In the genomic region with DNA sequence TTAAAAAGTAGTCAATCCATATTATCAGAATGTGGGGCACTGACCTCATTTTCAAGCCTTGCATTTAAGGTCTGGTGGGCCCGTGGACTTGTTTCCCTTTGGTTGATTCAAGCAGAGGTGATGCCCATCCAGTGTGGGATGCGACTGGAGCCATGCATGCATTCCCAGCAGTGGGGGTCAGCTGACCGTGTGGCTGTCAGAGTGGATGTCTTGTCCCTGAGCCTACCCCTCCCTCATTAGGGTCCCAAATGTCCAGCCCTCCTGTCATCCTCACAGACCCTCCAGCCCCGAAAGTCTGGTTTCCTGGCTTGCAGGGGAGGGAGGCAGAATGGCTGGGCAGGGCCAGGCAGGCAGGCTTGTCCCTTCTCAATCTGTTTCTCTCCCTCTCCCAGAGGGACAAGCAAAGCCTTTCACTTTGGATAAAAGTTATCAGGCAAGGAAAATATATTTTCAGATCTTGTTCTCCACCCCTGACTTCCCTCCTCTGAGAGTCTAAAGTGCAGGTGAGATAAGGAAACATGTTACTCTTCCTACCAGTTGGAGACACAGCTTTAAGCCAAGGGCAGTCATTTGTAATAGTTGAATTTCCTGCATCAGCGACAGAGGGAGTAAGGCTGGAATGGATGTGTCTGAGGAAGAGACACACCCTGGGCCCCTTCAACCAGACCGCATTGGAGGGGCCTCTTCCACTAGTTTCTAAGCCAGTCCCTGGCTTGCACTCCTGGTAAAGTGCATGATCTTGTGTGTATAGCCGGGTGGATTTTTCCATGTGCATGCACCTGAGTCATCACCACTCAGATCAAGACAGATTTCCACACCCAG, we compare ENCODE assay signal across 1 cellular context.
TF ChIP-seq lines count a peak whose summit lies in the region.

No MANE protein-coding gene starts in this region.

TF ChIP-seq in IMR-90, 13 proteins besides CTCF, POLR2A, EP300 and RAD21 (continued from another document):
- TF ChIP-seq, protein P1, sequence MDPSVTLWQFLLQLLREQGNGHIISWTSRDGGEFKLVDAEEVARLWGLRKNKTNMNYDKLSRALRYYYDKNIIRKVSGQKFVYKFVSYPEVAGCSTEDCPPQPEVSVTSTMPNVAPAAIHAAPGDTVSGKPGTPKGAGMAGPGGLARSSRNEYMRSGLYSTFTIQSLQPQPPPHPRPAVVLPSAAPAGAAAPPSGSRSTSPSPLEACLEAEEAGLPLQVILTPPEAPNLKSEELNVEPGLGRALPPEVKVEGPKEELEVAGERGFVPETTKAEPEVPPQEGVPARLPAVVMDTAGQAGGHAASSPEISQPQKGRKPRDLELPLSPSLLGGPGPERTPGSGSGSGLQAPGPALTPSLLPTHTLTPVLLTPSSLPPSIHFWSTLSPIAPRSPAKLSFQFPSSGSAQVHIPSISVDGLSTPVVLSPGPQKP (IDR thresholded peaks at IDR 0.05; ENCODE audit: borderline replicate concordance, low read depth, low read length), result no peak
- TF ChIP-seq BHLHE40 (IDR thresholded peaks at IDR 0.05; ENCODE audit: low read depth, low read length), result no peak
- TF ChIP-seq RFX5 (IDR thresholded peaks at IDR 0.05; ENCODE audit: low read depth, low read length), result no peak
- TF ChIP-seq CEBPB (IDR thresholded peaks at IDR 0.05; ENCODE audit: low read depth, low read length), result no peak
- TF ChIP-seq MXI1 (IDR thresholded peaks at IDR 0.05; ENCODE audit: borderline replicate concordance, low read depth, low read length), result no peak
- TF ChIP-seq, protein P2, sequence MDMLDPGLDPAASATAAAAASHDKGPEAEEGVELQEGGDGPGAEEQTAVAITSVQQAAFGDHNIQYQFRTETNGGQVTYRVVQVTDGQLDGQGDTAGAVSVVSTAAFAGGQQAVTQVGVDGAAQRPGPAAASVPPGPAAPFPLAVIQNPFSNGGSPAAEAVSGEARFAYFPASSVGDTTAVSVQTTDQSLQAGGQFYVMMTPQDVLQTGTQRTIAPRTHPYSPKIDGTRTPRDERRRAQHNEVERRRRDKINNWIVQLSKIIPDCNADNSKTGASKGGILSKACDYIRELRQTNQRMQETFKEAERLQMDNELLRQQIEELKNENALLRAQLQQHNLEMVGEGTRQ (IDR thresholded peaks at IDR 0.05; ENCODE audit: low read depth, low read length), result no peak
